In the genomic region with DNA sequence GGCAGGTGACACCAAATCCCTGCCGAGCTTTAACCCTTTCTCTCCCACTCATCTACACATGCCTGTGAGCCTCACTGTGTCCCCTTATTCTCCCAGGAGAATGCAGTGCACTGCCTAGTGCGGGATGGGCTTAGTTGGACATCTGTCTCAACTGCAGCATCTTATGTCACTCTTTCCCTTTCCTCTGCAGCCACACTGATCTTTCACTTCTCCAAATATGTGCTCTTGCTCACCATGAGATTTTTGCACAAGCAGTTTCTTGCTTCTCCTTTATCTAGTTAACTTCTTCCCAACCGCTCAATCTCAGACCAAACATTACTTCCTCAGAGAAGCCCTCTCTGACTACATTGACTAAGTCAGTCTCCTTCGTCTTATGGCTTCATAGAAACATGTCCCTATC, we compare ENCODE assay signal across 10 cellular contexts.
A peak's percentile ranks its signal among the peaks of the same experiment; 100 is the strongest.
DNase-seq lines count a peak whose midpoint lies in the region; ATAC-seq lines count a peak whose summit lies in the region.
"Had no signal": no experiment of that assay in that cellular context is flagged by ENCODE, and none has a peak within 500 bp of the region (broad histone marks: within the 10 kb centered on the region; RNA-seq: fewer than 3 reads in every experiment).

No MANE protein-coding gene starts in this region.

- DNase-seq in CD1c-positive myeloid dendritic cell (ENCODE audit: extremely low spot score), result peak; percentile 83
- DNase-seq in hippocampal formation (lab: John Stamatoyannopoulos, UW), result peak; percentile 7 to 47
- no peak for DNase-seq in EL
- no peak for DNase-seq in activated CD8-positive, alpha-beta memory T cell treated with anti-CD3 and anti-CD28 coated beads, Interleukin-2, amount 50 U/mL, for 4 hours
- DNase-seq in SW480 (ENCODE audit: low spot score), result no peak
- no peak for DNase-seq in T-helper 2 cell
- DNase-seq: nephron progenitor cell; stimulated activated CD4-positive, alpha-beta T cell treated with anti-CD3 and anti-CD28 coated beads, Interleukin-12 subunit alpha, Interleukin-12 subunit beta, amount 100 ng/mL, for 4 hours had no signal

- ATAC-seq in GM21360 (IDR thresholded peaks at IDR 0.05; ENCODE audit: unreplicated experiment) (peak; percentile 71), HG03521 (IDR thresholded peaks at IDR 0.05; ENCODE audit: unreplicated experiment) (peak; percentile 44)

Comparison
In these comparisons a context has a peak if more than half of its experiments do, and no peak if none do; other contexts are left out.
1. DNase-seq: peak in CD1c-positive myeloid dendritic cell (single experiment) and hippocampal formation (2 of 2); none in EL (single experiment), activated CD8-positive, alpha-beta memory T cell treated with anti-CD3 and anti-CD28 coated beads, Interleukin-2, amount 50 U/mL, for 4 hours (single experiment), SW480 (single experiment) and T-helper 2 cell (0 of 5).